In the genomic region with DNA sequence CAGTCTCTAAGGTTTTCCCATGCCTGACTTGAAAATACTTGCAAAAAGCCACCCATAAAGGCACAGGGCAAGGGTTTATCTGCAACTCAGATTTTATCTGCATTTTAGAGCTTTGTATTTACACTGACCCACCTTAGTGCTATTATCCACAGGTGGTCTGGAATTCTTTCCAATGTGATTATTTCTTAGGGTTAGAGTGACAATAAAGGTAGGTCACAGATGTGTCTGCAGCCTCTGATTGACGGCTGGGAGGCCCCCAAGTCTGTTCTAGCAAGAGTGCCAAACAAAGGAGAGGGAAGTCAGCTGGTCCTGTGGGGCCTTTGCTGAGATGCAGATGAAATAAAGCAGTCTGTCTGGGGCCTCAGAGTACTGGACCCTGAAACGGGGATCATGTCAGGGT, we compare ENCODE assay signal across 22 cellular contexts.
"Had no signal": no experiment of that assay in that cellular context is flagged by ENCODE, and none has a peak within 500 bp of the region (broad histone marks: within the 10 kb centered on the region; RNA-seq: fewer than 3 reads in every experiment).

No MANE protein-coding gene starts in this region.

- H3K4me3 Mint-ChIP-seq: activated B cell treated with CpG ODN at 0.5 μM for 24 hours; activated CD4-positive, alpha-beta memory T cell treated with anti-CD3 and anti-CD28 coated beads, Interleukin-2, amount 10 ng/mL, durations not matched to agents 7 days and 5 days; activated CD8-positive, alpha-beta memory T cell treated with anti-CD3 and anti-CD28 coated beads, Interleukin-2, amount 10 ng/mL, durations not matched to agents 7 days and 5 days; activated naive CD8-positive, alpha-beta T cell treated with anti-CD3 and anti-CD28 coated beads for 36 hours; activated T-helper 17 cell treated with anti-CD3 and anti-CD28 coated beads, Interleukin-2, amount 50 U/mL, for 72 hours; stimulated activated naive CD8-positive, alpha-beta T cell treated with anti-CD3 and anti-CD28 coated beads, Interleukin-15, amount 100 ng/mL, for 72 hours had no signal

- H3K27ac ChIP-seq: lower lobe of right lung, psoas muscle, skin epidermis, upper lobe of left lung had no signal

- H3K9me3 ChIP-seq: lower lobe of right lung, psoas muscle, upper lobe of left lung had no signal

- ATAC-seq: activated CD8-positive, alpha-beta memory T cell treated with anti-CD3 and anti-CD28 coated beads, Interleukin-2, amount 10 ng/mL, durations not matched to agents 7 days and 5 days; activated T-helper 17 cell treated with anti-CD3 and anti-CD28 coated beads, Interleukin-2, amount 50 U/mL, for 72 hours; lower lobe of right lung; right cardiac atrium; stimulated activated naive CD8-positive, alpha-beta T cell treated with anti-CD3 and anti-CD28 coated beads, Interleukin-15, amount 100 ng/mL, for 72 hours had no signal

- H3K27me3 ChIP-seq: upper lobe of left lung had no signal

- DNase-seq: activated B cell treated with CpG ODN at 0.5 μM for 24 hours; activated CD4-positive, alpha-beta memory T cell treated with anti-CD3 and anti-CD28 coated beads, Interleukin-2, amount 10 ng/mL, durations not matched to agents 7 days and 5 days; activated CD4-positive, alpha-beta T cell treated with anti-CD3 and anti-CD28 coated beads for 48 hours; activated CD8-positive, alpha-beta memory T cell treated with anti-CD3 and anti-CD28 coated beads, Interleukin-2, amount 10 ng/mL, durations not matched to agents 7 days and 5 days; activated naive CD4-positive, alpha-beta T cell; activated naive CD8-positive, alpha-beta T cell treated with anti-CD3 and anti-CD28 coated beads for 36 hours; amniotic stem cell; dermis blood vessel endothelial cell; effector memory CD4-positive, alpha-beta T cell; foreskin fibroblast; hippocampal formation; lower lobe of right lung; midbrain; psoas muscle; right cardiac atrium; stimulated activated CD4-positive, alpha-beta T cell treated with anti-CD3 and anti-CD28 coated beads, Interleukin-15, amount 100 ng/mL, for 24 hours; stimulated activated CD4-positive, alpha-beta T cell treated with anti-CD3 and anti-CD28 coated beads, Interleukin-2, amount 100 ng/mL, for 48 hours; stimulated activated naive CD8-positive, alpha-beta T cell treated with anti-CD3 and anti-CD28 coated beads, Interleukin-15, amount 100 ng/mL, for 72 hours; T-helper 2 cell; upper lobe of left lung had no signal

- H3K4me1 Mint-ChIP-seq: activated B cell treated with CpG ODN at 0.5 μM for 24 hours; activated CD4-positive, alpha-beta memory T cell treated with anti-CD3 and anti-CD28 coated beads, Interleukin-2, amount 10 ng/mL, durations not matched to agents 7 days and 5 days; activated naive CD8-positive, alpha-beta T cell treated with anti-CD3 and anti-CD28 coated beads for 36 hours; activated T-helper 17 cell treated with anti-CD3 and anti-CD28 coated beads, Interleukin-2, amount 50 U/mL, for 72 hours; stimulated activated naive CD8-positive, alpha-beta T cell treated with anti-CD3 and anti-CD28 coated beads, Interleukin-15, amount 100 ng/mL, for 72 hours had no signal

- H3K36me3 Mint-ChIP-seq: activated CD8-positive, alpha-beta memory T cell treated with anti-CD3 and anti-CD28 coated beads, Interleukin-2, amount 10 ng/mL, durations not matched to agents 7 days and 5 days; activated naive CD8-positive, alpha-beta T cell treated with anti-CD3 and anti-CD28 coated beads for 36 hours had no signal

- H3K27me3 Mint-ChIP-seq: activated B cell treated with CpG ODN at 0.5 μM for 24 hours; activated CD4-positive, alpha-beta memory T cell treated with anti-CD3 and anti-CD28 coated beads, Interleukin-2, amount 10 ng/mL, durations not matched to agents 7 days and 5 days; activated CD8-positive, alpha-beta memory T cell treated with anti-CD3 and anti-CD28 coated beads, Interleukin-2, amount 10 ng/mL, durations not matched to agents 7 days and 5 days; activated naive CD8-positive, alpha-beta T cell treated with anti-CD3 and anti-CD28 coated beads for 36 hours; activated T-helper 17 cell treated with anti-CD3 and anti-CD28 coated beads, Interleukin-2, amount 50 U/mL, for 72 hours; stimulated activated naive CD8-positive, alpha-beta T cell treated with anti-CD3 and anti-CD28 coated beads, Interleukin-15, amount 100 ng/mL, for 72 hours had no signal

- H3K27ac Mint-ChIP-seq: activated B cell treated with CpG ODN at 0.5 μM for 24 hours; activated CD4-positive, alpha-beta memory T cell treated with anti-CD3 and anti-CD28 coated beads, Interleukin-2, amount 10 ng/mL, durations not matched to agents 7 days and 5 days; activated CD8-positive, alpha-beta memory T cell treated with anti-CD3 and anti-CD28 coated beads, Interleukin-2, amount 10 ng/mL, durations not matched to agents 7 days and 5 days; activated naive CD8-positive, alpha-beta T cell treated with anti-CD3 and anti-CD28 coated beads for 36 hours; activated T-helper 17 cell treated with anti-CD3 and anti-CD28 coated beads, Interleukin-2, amount 50 U/mL, for 72 hours; stimulated activated naive CD8-positive, alpha-beta T cell treated with anti-CD3 and anti-CD28 coated beads, Interleukin-15, amount 100 ng/mL, for 72 hours had no signal

- H3K4me3 ChIP-seq: lower lobe of right lung, psoas muscle, skin epidermis, upper lobe of left lung had no signal

- H3K4me1 ChIP-seq: lower lobe of right lung, upper lobe of left lung had no signal

- H3K9me3 Mint-ChIP-seq: activated B cell treated with CpG ODN at 0.5 μM for 24 hours; activated CD4-positive, alpha-beta memory T cell treated with anti-CD3 and anti-CD28 coated beads, Interleukin-2, amount 10 ng/mL, durations not matched to agents 7 days and 5 days; activated naive CD8-positive, alpha-beta T cell treated with anti-CD3 and anti-CD28 coated beads for 36 hours; activated T-helper 17 cell treated with anti-CD3 and anti-CD28 coated beads, Interleukin-2, amount 50 U/mL, for 72 hours; stimulated activated naive CD8-positive, alpha-beta T cell treated with anti-CD3 and anti-CD28 coated beads, Interleukin-15, amount 100 ng/mL, for 72 hours had no signal
